Comparison of ENCODE assay signal across 9 cellular contexts in the genomic region with DNA sequence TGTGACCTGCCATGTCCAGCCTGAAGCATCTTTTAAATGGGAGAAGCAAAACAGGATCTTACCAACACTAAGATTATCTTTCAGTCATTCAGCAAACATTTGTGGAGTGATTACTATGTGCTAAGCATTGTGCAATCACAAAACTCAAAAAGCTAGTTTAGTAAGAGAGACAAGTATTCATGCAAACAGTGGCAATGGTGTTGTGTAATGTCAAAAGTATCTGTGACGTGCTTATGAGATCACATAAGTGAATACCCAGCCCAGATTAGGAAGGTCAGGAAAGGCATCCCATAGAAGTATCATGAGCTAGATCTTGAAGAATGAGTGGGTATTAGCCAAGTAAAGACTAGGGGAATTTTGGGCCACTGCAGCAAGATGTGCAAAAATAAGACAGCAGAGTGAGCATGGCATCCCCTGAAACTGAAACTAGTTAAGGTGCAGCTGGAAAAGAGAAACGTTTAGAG. TPM values are rescaled to one million over a fixed set of nuclear protein-coding genes. Genes with fewer than 3 reads are reported as not detected.
DNase-seq lines count a peak whose midpoint lies in the region; ATAC-seq and TF ChIP-seq lines count a peak whose summit lies in the region.
"Had no signal": no experiment of that assay in that cellular context is flagged by ENCODE, and none has a peak within 500 bp of the region (broad histone marks: within the 10 kb centered on the region; RNA-seq: fewer than 3 reads in every experiment).

No MANE protein-coding gene starts in this region.

- DNase-seq in nephron progenitor cell: no peak
- DNase-seq in Ammon's horn (ENCODE audit: low spot score): no peak
- no peak for DNase-seq in T-helper 2 cell treated with Interferon-gamma antibody and Interleukin-4, amounts not matched to agents 5 μg/mL and 100 μg/mL, for 36 hours (ENCODE audit: low spot score)
- DNase-seq in ureter (ENCODE audit: low spot score): no peak
- DNase-seq in GDM1 (lab: John Stamatoyannopoulos, UW): no peak
- DNase-seq: stimulated activated CD4-positive, alpha-beta T cell treated with anti-CD3 and anti-CD28 coated beads, Interleukin-4, amount 100 ng/mL, for 4 hours had no signal

- H3K4me1 Mint-ChIP-seq in T-helper 1 cell treated with Interleukin-12 subunit alpha and Interleukin-12 subunit beta and Interleukin-4 antibody, amounts not matched to agents 30 μg/mL and 1 μg/mL, for 36 hours (ENCODE audit: low read depth): peaks cover 22% of the 10 kb centered on the region
- peaks cover 6% of the 10 kb centered on the region for H3K4me1 Mint-ChIP-seq in nephron progenitor cell
- peaks cover 22% of the 10 kb centered on the region for H3K4me1 Mint-ChIP-seq in T-helper 2 cell treated with Interferon-gamma antibody and Interleukin-4, amounts not matched to agents 5 μg/mL and 100 μg/mL, for 36 hours (ENCODE audit: low read depth)

- TF ChIP-seq CTCF in nephron progenitor cell (IDR thresholded peaks at IDR 0.05): no peak

- H3K27ac Mint-ChIP-seq in T-helper 1 cell treated with Interleukin-12 subunit alpha and Interleukin-12 subunit beta and Interleukin-4 antibody, amounts not matched to agents 30 μg/mL and 1 μg/mL, for 36 hours: peak overlapping the region; percentile 38
- peak overlapping the region; percentile 82 for H3K27ac Mint-ChIP-seq in nephron progenitor cell
- no peak overlapping the region for H3K27ac Mint-ChIP-seq in T-helper 2 cell treated with Interferon-gamma antibody and Interleukin-4, amounts not matched to agents 5 μg/mL and 100 μg/mL, for 36 hours

- H3K9me3 Mint-ChIP-seq in T-helper 1 cell treated with Interleukin-12 subunit alpha and Interleukin-12 subunit beta and Interleukin-4 antibody, amounts not matched to agents 30 μg/mL and 1 μg/mL, for 36 hours: no peaks in the 10 kb centered on the region
- H3K9me3 Mint-ChIP-seq in nephron progenitor cell: no peaks in the 10 kb centered on the region
- no peaks in the 10 kb centered on the region for H3K9me3 Mint-ChIP-seq in T-helper 2 cell treated with Interferon-gamma antibody and Interleukin-4, amounts not matched to agents 5 μg/mL and 100 μg/mL, for 36 hours

- H3K36me3 Mint-ChIP-seq in T-helper 1 cell treated with Interleukin-12 subunit alpha and Interleukin-12 subunit beta and Interleukin-4 antibody, amounts not matched to agents 30 μg/mL and 1 μg/mL, for 36 hours (ENCODE audit: low read depth): peaks cover 18% of the 10 kb centered on the region
- H3K36me3 Mint-ChIP-seq in nephron progenitor cell (ENCODE audit: low read depth): peaks cover 5% of the 10 kb centered on the region
- H3K36me3 Mint-ChIP-seq in T-helper 2 cell treated with Interferon-gamma antibody and Interleukin-4, amounts not matched to agents 5 μg/mL and 100 μg/mL, for 36 hours (ENCODE audit: low read depth): peaks cover 17% of the 10 kb centered on the region

- ATAC-seq in GM18907 (IDR thresholded peaks at IDR 0.05; ENCODE audit: unreplicated experiment) (peak; percentile 26), HG02798 (IDR thresholded peaks at IDR 0.05; ENCODE audit: poor library complexity, unreplicated experiment) (peak; percentile 36)

- no peaks in the 10 kb centered on the region for H3K27me3 Mint-ChIP-seq in T-helper 1 cell treated with Interleukin-12 subunit alpha and Interleukin-12 subunit beta and Interleukin-4 antibody, amounts not matched to agents 30 μg/mL and 1 μg/mL, for 36 hours (ENCODE audit: low read depth)
- H3K27me3 Mint-ChIP-seq in nephron progenitor cell (ENCODE audit: low read depth, poor library complexity): no peaks in the 10 kb centered on the region
- H3K27me3 Mint-ChIP-seq in T-helper 2 cell treated with Interferon-gamma antibody and Interleukin-4, amounts not matched to agents 5 μg/mL and 100 μg/mL, for 36 hours (ENCODE audit: low read depth): no peaks in the 10 kb centered on the region

- no peak overlapping the region for H3K4me3 Mint-ChIP-seq in T-helper 1 cell treated with Interleukin-12 subunit alpha and Interleukin-12 subunit beta and Interleukin-4 antibody, amounts not matched to agents 30 μg/mL and 1 μg/mL, for 36 hours
- no peak overlapping the region for H3K4me3 Mint-ChIP-seq in nephron progenitor cell
- no peak overlapping the region for H3K4me3 Mint-ChIP-seq in T-helper 2 cell treated with Interferon-gamma antibody and Interleukin-4, amounts not matched to agents 5 μg/mL and 100 μg/mL, for 36 hours

RNA-seq across cellular contexts. Expression of a gene that starts 32.1 kb away (rescaled TPM):
- 146 TPM for total RNA-seq in ureter

RNA-seq across cellular contexts. Expression of a gene that starts 39.1 kb away (rescaled TPM):
- total RNA-seq in ureter: 62.1 TPM
